Comparison of ENCODE assay signal across 18 cellular contexts in genomic region chr10:131570716-131571307, GRCh38.
"Had no signal": no experiment of that assay in that cellular context is flagged by ENCODE, and none has a peak within 500 bp of the region (broad histone marks: within the 10 kb centered on the region; RNA-seq: fewer than 3 reads in every experiment).

No MANE protein-coding gene starts in this region.

- H3K27ac Mint-ChIP-seq: dendritic cell treated with granulocyte-macrophage colony-stimulating factor and Interleukin-4, amounts not matched to agents 40 ng/mL and 50 ng/mL, for 4 days; immature natural killer cell; naive B cell; nephron had no signal

- H3K36me3 ChIP-seq: suprapubic skin, thyroid gland, upper lobe of left lung, vagina had no signal

- H3K27ac ChIP-seq: foreskin keratinocyte, suprapubic skin, thyroid gland, upper lobe of left lung, vagina had no signal

- H3K27me3 ChIP-seq: foreskin keratinocyte, thyroid gland, upper lobe of left lung, vagina had no signal

- H3K4me3 ChIP-seq: lung, smooth muscle cell, suprapubic skin, thyroid gland, upper lobe of left lung, vagina had no signal

- ATAC-seq: foreskin keratinocyte, left cardiac atrium, left ventricle myocardium superior had no signal

- H3K9me3 Mint-ChIP-seq: dendritic cell treated with granulocyte-macrophage colony-stimulating factor and Interleukin-4, amounts not matched to agents 40 ng/mL and 50 ng/mL, for 4 days; immature natural killer cell had no signal

- DNase-seq: erythroblast; foreskin keratinocyte; immature natural killer cell; kidney; left cardiac atrium; left ventricle myocardium superior; mesenchymal stem cell; naive B cell; stimulated activated CD4-positive, alpha-beta T cell treated with anti-CD3 and anti-CD28 coated beads, Interleukin-2, amount 100 ng/mL, for 48 hours; stimulated activated naive CD4-positive, alpha-beta T cell treated with Interleukin-2 at 50 U/mL for 16 hours; thyroid gland had no signal

- H3K4me1 Mint-ChIP-seq: immature natural killer cell, naive B cell, nephron had no signal

- H3K36me3 Mint-ChIP-seq: immature natural killer cell had no signal

- H3K9me3 ChIP-seq: suprapubic skin, thyroid gland, vagina had no signal

- H3K4me3 Mint-ChIP-seq: dendritic cell treated with granulocyte-macrophage colony-stimulating factor and Interleukin-4, amounts not matched to agents 40 ng/mL and 50 ng/mL, for 4 days; immature natural killer cell; nephron had no signal

- H3K4me1 ChIP-seq: foreskin keratinocyte, suprapubic skin, thyroid gland, upper lobe of left lung, vagina had no signal
